In the genomic region with DNA sequence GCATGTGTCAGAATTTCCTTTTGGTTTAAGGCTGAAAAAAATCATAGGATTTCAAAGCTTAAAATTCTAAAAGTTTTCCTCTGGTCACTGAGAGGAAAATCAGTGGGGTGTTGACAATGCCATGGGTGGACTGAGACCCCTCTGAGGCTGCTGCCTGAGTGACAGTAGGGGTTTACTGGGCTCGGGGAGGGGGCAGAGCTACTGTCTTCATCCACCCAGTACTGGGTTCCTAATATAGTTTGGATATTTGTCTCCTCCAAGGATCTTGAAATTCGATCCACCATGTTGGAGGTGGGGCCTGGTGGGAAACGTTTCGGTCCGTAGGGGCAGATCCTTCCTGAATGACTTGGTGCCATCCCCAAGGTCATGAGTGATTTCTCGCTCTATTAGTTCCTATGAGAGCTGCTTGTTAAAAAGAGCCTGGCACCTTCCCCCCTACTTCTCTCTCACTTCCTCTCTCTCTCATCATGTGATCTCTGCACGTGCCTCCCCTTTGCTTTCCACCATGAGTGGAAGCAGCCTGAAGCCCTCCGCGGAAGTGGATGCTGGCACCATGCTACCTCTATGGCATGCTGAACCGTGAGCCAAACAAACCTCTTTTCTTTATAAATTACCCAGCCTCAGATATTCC, we compare ENCODE assay signal across 20 cellular contexts.
"Had no signal": no experiment of that assay in that cellular context is flagged by ENCODE, and none has a peak within 500 bp of the region (broad histone marks: within the 10 kb centered on the region; RNA-seq: fewer than 3 reads in every experiment).

No MANE protein-coding gene starts in this region.

- H3K4me1 Mint-ChIP-seq: activated B cell treated with CpG ODN at 0.5 μM for 24 hours had no signal

- H3K27me3 ChIP-seq: gastrocnemius medialis, heart right ventricle, upper lobe of left lung had no signal

- H3K36me3 Mint-ChIP-seq: natural killer cell treated with Interleukin-12 subunit alpha and Interleukin-12 subunit beta and Interleukin-15 and Interleukin-18, amount 100 ng/mL, for 72 hours; stimulated activated memory B cell treated with anti-CD40 and anti-IgM and Interleukin-4, amounts not matched to agents 10 μg/mL and 1 μg/mL and 100 μg/mL, for 72 hours had no signal

- H3K9me3 ChIP-seq: gastrocnemius medialis, heart right ventricle, mucosa of descending colon, prostate gland, spleen, upper lobe of left lung had no signal

- H3K27ac ChIP-seq: coronary artery, gastrocnemius medialis, heart right ventricle, prostate gland, spleen, upper lobe of left lung had no signal

- H3K4me3 ChIP-seq: coronary artery, gastrocnemius medialis, heart right ventricle, mucosa of descending colon, prostate gland, spleen, upper lobe of left lung had no signal

- ATAC-seq: gastrocnemius medialis; heart right ventricle; left lobe of liver; mucosa of descending colon; natural killer cell treated with Interleukin-12 subunit alpha and Interleukin-12 subunit beta and Interleukin-15 and Interleukin-18, amount 100 ng/mL, for 72 hours; sciatic nerve; stimulated activated memory B cell treated with anti-CD40 and anti-IgM and Interleukin-4, amounts not matched to agents 10 μg/mL and 1 μg/mL and 100 μg/mL, for 72 hours had no signal

- H3K27ac Mint-ChIP-seq: activated B cell treated with CpG ODN at 0.5 μM for 24 hours; natural killer cell treated with Interleukin-12 subunit alpha and Interleukin-12 subunit beta and Interleukin-15 and Interleukin-18, amount 100 ng/mL, for 72 hours; stimulated activated memory B cell treated with anti-CD40 and anti-IgM and Interleukin-4, amounts not matched to agents 10 μg/mL and 1 μg/mL and 100 μg/mL, for 72 hours had no signal

- H3K4me1 ChIP-seq: gastrocnemius medialis, heart right ventricle, prostate gland, spleen, upper lobe of left lung had no signal

- H3K9me3 Mint-ChIP-seq: activated B cell treated with CpG ODN at 0.5 μM for 24 hours; activated T-cell treated with anti-CD3 and anti-CD28 coated beads, Interleukin-2, amount 50 U/mL, for 72 hours; natural killer cell treated with Interleukin-12 subunit alpha and Interleukin-12 subunit beta and Interleukin-15 and Interleukin-18, amount 100 ng/mL, for 72 hours; T-helper 1 cell treated with Interleukin-12 subunit alpha and Interleukin-12 subunit beta and Interleukin-4 antibody, amounts not matched to agents 30 μg/mL and 1 μg/mL, for 36 hours had no signal

- DNase-seq: activated B cell treated with CpG ODN at 0.5 μM for 24 hours; activated CD8-positive, alpha-beta memory T cell treated with anti-CD3 and anti-CD28 coated beads, Interleukin-2, amount 50 U/mL, for 4 hours; caudate nucleus; effector CD4-positive, alpha-beta T cell; gastrocnemius medialis; heart right ventricle; mammary epithelial cell; mucosa of descending colon; occipital lobe; spleen; stimulated activated CD4-positive, alpha-beta T cell treated with anti-CD3 and anti-CD28 coated beads, Interleukin-1b, Interleukin-23, amount 100 ng/mL, for 48 hours; upper lobe of left lung had no signal

- H3K36me3 ChIP-seq: gastrocnemius medialis, heart right ventricle, prostate gland, spleen, upper lobe of left lung had no signal

- H3K4me3 Mint-ChIP-seq: activated B cell treated with CpG ODN at 0.5 μM for 24 hours; natural killer cell treated with Interleukin-12 subunit alpha and Interleukin-12 subunit beta and Interleukin-15 and Interleukin-18, amount 100 ng/mL, for 72 hours; stimulated activated memory B cell treated with anti-CD40 and anti-IgM and Interleukin-4, amounts not matched to agents 10 μg/mL and 1 μg/mL and 100 μg/mL, for 72 hours; T-helper 1 cell treated with Interleukin-12 subunit alpha and Interleukin-12 subunit beta and Interleukin-4 antibody, amounts not matched to agents 30 μg/mL and 1 μg/mL, for 36 hours had no signal
